ENCODE assay signal across 15 cellular contexts in genomic region chr2:23291274-23291673, GRCh38.
"Had no signal": no experiment of that assay in that cellular context is flagged by ENCODE, and none has a peak within 500 bp of the region (broad histone marks: within the 10 kb centered on the region; RNA-seq: fewer than 3 reads in every experiment).

No MANE protein-coding gene starts in this region.

- ATAC-seq: activated CD4-positive, alpha-beta T cell treated with anti-CD3 and anti-CD28 coated beads for 36 hours; activated CD8-positive, alpha-beta T cell treated with anti-CD3 and anti-CD28 coated beads for 36 hours; effector memory CD8-positive, alpha-beta T cell; left lung had no signal

- FAIRE-seq: islet of Langerhans had no signal

- H3K4me2 ChIP-seq: smooth muscle cell had no signal

- H3K9me3 ChIP-seq: left lung, ovary, tibial artery had no signal

- H3K4me3 ChIP-seq: left lung, ovary, smooth muscle cell, tibial artery had no signal

- H3K27ac ChIP-seq: left lung, ovary, tibial artery had no signal

- H3K36me3 ChIP-seq: left lung, ovary, tibial artery had no signal

- DNase-seq: activated CD4-positive, alpha-beta T cell treated with anti-CD3 and anti-CD28 coated beads for 36 hours; activated CD8-positive, alpha-beta memory T cell treated with anti-CD3 and anti-CD28 coated beads, Interleukin-2, amount 50 U/mL, for 48 hours; activated CD8-positive, alpha-beta T cell treated with anti-CD3 and anti-CD28 coated beads for 36 hours; activated naive CD4-positive, alpha-beta T cell treated with anti-CD3 and anti-CD28 coated beads, Interleukin-2, amount 10 ng/mL, durations not matched to agents 7 days and 5 days; central memory CD4-positive, alpha-beta T cell; cortex of kidney; effector memory CD8-positive, alpha-beta T cell; foreskin fibroblast; head of caudate nucleus; left lung; retina had no signal

- H3K27me3 ChIP-seq: left lung, ovary, tibial artery had no signal
